8 cellular contexts compared by ENCODE assay signal in the genomic region with DNA sequence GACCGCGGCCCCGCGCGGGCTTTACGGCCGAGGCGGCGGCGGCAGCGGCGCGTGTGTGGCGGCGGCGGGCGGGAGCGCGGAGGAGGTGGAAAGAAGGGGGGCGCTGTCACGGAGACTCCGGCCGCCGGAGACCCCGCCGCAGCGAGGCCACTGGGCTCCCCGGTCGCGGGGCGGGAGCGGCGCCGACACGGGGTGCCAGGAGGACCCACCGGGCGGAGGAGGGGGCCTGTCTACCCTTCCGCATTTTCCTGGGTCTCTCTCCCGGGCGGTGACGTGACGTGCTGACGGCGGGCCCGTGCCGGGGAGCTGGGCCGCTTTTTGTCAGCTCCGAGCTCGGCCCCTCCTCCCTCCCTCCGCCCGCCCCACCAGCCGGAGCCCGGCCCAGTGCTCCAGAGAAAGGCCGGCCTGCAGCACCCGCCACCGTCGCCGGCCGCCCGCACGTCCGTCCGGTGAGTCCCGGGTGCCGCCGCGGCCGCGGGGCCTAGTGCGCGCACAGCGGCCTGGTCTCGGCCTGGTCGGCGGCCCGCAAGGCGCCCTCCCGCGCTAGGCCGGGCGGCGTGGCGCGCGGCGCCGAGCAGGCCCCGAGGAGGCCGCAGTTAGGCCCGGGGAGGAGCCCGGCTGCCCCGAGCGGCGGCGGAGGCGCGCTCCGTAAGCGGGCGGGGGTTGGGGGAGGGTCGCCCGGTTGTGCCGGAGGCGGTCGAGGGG. TPM values are rescaled to one million over a fixed set of nuclear protein-coding genes. Genes with fewer than 3 reads are reported as not detected.
A peak's percentile ranks its signal among the peaks of the same experiment; 100 is the strongest.
DNase-seq lines count a peak whose midpoint lies in the region; ATAC-seq and TF ChIP-seq lines count a peak whose summit lies in the region.

TSS of gene ZFX (plus strand) at position 384 of the 705 bp plus-strand sequence. CDS start 23,014 bp downstream, outside the sequence.

- peak within 1 kb of the TSS; percentile 97 for H3K27ac Mint-ChIP-seq in activated naive CD4-positive, alpha-beta T cell treated with anti-CD3 and anti-CD28 coated beads, Interleukin-2, amount 10 ng/mL, durations not matched to agents 7 days and 5 days
- H3K27ac Mint-ChIP-seq in glutamatergic neuron (ENCODE audit: unreplicated experiment) = peak within 1 kb of the TSS; percentile 87

- TF ChIP-seq CTCF in AG10803 (conservative IDR thresholded peaks at IDR 0.05; ENCODE audit: low read length) (no peak), glutamatergic neuron (IDR thresholded peaks at IDR 0.05; ENCODE audit: partially characterized antibody, unreplicated experiment) (no peak), ovary (IDR thresholded peaks at IDR 0.05) (no peak), tibial nerve (IDR thresholded peaks at IDR 0.05) (peak in 3 of 5 experiments; percentile 12 to 36 (median 20))

- H3K4me1 ChIP-seq in ovary (ENCODE audit: insufficient read depth) = peaks cover 14% of the 10 kb centered on the region
- H3K4me1 ChIP-seq in tibial nerve = peaks cover 0 to 54% (median 25%) of the 10 kb centered on the region in 4 donors

- H3K27me3 Mint-ChIP-seq in activated naive CD4-positive, alpha-beta T cell treated with anti-CD3 and anti-CD28 coated beads, Interleukin-2, amount 10 ng/mL, durations not matched to agents 7 days and 5 days = no peaks in the 10 kb centered on the region
- H3K27me3 Mint-ChIP-seq in glutamatergic neuron (ENCODE audit: unreplicated experiment) = peaks cover 2% of the 10 kb centered on the region

- TF ChIP-seq POLR2A in Raji (IDR thresholded peaks at IDR 0.05; ENCODE audit: insufficient read depth, low read depth, low read length) (peak; percentile 51; the same call in 1 of the 2 replicates), ovary (IDR thresholded peaks at IDR 0.05) (no peak), tibial nerve (IDR thresholded peaks at IDR 0.05) (peak in 1 of 2 donors; percentile 27)

- DNase-seq in AG10803 (ENCODE audit: low read depth) = peak; percentile 70
- DNase-seq in activated naive CD4-positive, alpha-beta T cell treated with anti-CD3 and anti-CD28 coated beads, Interleukin-2, amount 10 ng/mL, durations not matched to agents 7 days and 5 days = peak; percentile 76
- DNase-seq in glutamatergic neuron = peak; percentile 59
- peak; percentile 71 to 83 (median 76) for DNase-seq in ovary
- peak in 1 of 2 donors; percentile 14 for DNase-seq in tibial nerve (ENCODE audit: low spot score in 2 of 2)

- CTCF ChIA-PET in activated naive CD4-positive, alpha-beta T cell treated with anti-CD3 and anti-CD28 coated beads, Interleukin-2, amount 10 ng/mL, durations not matched to agents 7 days and 5 days (lab: Charles Lee) = no interaction called here

- intact Hi-C loops in ovary (cut with DNase I) = loop anchor here in 2 of 4 donors (5.0 to 10.0 kb wide), 3 partner anchors 92 to 95 kb away; partner anchors contain the start of gene EIF2S3 (in 1 of the 2)

- H3K27me3 ChIP-seq in ovary (no peaks in the 10 kb centered on the region), tibial nerve (no peaks in the 10 kb centered on the region)

- H3K36me3 ChIP-seq in ovary (no peaks in the 10 kb centered on the region), tibial nerve (no peaks in the 10 kb centered on the region)

- H3K4me3 ChIP-seq in AG10803 (ENCODE audit: low read length) (peak within 1 kb of the TSS; percentile 74), ovary (peak within 1 kb of the TSS; percentile 73), tibial nerve (peak within 1 kb of the TSS; percentile 48 to 86 (median 62))

- 1% methylated on average over 61 to 104 of the region's 105 CpGs for whole genome bisulfite sequencing in ovary, 3 donors
- 0% methylated on average over 1 to 79 of the region's 105 CpGs for WGBS in tibial nerve, 2 donors

- peak within 1 kb of the TSS; percentile 100 for H3K27ac ChIP-seq in ovary
- peak within 1 kb of the TSS; percentile 95 to 100 (median 98) for H3K27ac ChIP-seq in tibial nerve

- ATAC-seq in GM18909 (IDR thresholded peaks at IDR 0.05; ENCODE audit: poor library complexity, unreplicated experiment) (peak; percentile 50), HG03135 (IDR thresholded peaks at IDR 0.05; ENCODE audit: unreplicated experiment) (peak; percentile 44)

- no peaks in the 10 kb centered on the region for H3K9me3 Mint-ChIP-seq in activated naive CD4-positive, alpha-beta T cell treated with anti-CD3 and anti-CD28 coated beads, Interleukin-2, amount 10 ng/mL, durations not matched to agents 7 days and 5 days
- H3K9me3 Mint-ChIP-seq in glutamatergic neuron (ENCODE audit: unreplicated experiment) = peaks cover 4% of the 10 kb centered on the region

- H3K9me3 ChIP-seq in ovary (no peaks in the 10 kb centered on the region), tibial nerve (no peaks in the 10 kb centered on the region)

- TF ChIP-seq EP300 in ovary (IDR thresholded peaks at IDR 0.05) (no peak), tibial nerve (IDR thresholded peaks at IDR 0.05) (peak in 1 of 2 donors; percentile 18)

- peak within 1 kb of the TSS; percentile 90 for H3K4me3 Mint-ChIP-seq in activated naive CD4-positive, alpha-beta T cell treated with anti-CD3 and anti-CD28 coated beads, Interleukin-2, amount 10 ng/mL, durations not matched to agents 7 days and 5 days
- H3K4me3 Mint-ChIP-seq in glutamatergic neuron (ENCODE audit: unreplicated experiment) = peak within 1 kb of the TSS; percentile 88

- H3K36me3 Mint-ChIP-seq in activated naive CD4-positive, alpha-beta T cell treated with anti-CD3 and anti-CD28 coated beads, Interleukin-2, amount 10 ng/mL, durations not matched to agents 7 days and 5 days = peaks cover 24% of the 10 kb centered on the region
- H3K36me3 Mint-ChIP-seq in glutamatergic neuron (ENCODE audit: unreplicated experiment) = no peaks in the 10 kb centered on the region

- peaks cover 63% of the 10 kb centered on the region for H3K4me1 Mint-ChIP-seq in activated naive CD4-positive, alpha-beta T cell treated with anti-CD3 and anti-CD28 coated beads, Interleukin-2, amount 10 ng/mL, durations not matched to agents 7 days and 5 days
- peaks cover 32% of the 10 kb centered on the region for H3K4me1 Mint-ChIP-seq in glutamatergic neuron (ENCODE audit: low read depth, unreplicated experiment)

RNA-seq across cellular contexts. Expression of gene ZFX, which starts in this region (rescaled TPM):
- total RNA-seq in glutamatergic neuron (ENCODE audit: unreplicated experiment) (33.9 TPM), ovary (10 to 100 TPM; 34.5 to 87.8 (median 82.5) TPM), tibial nerve (100 to 1,000 TPM in 1 of 4 donors, 10 to 100 TPM in 3; 30.4 to 136 (median 33.3) TPM)
- 10 to 100 TPM; 16.1 to 20.5 TPM for polyA plus RNA-seq in ovary

Comparison
In these comparisons a context has a peak if more than half of its experiments do, and no peak if none do; other contexts are left out.
1. CTCF ChIP-seq: peak in tibial nerve (3 of 5); none in AG10803 (single experiment), glutamatergic neuron (single experiment) and ovary (0 of 3).
2. Peak in every context shown above with its lines, with median percentiles within 50 percentile points of each other: H3K4me3 ChIP-seq.